Comparison of ENCODE assay signal across 8 cellular contexts in the genomic region with DNA sequence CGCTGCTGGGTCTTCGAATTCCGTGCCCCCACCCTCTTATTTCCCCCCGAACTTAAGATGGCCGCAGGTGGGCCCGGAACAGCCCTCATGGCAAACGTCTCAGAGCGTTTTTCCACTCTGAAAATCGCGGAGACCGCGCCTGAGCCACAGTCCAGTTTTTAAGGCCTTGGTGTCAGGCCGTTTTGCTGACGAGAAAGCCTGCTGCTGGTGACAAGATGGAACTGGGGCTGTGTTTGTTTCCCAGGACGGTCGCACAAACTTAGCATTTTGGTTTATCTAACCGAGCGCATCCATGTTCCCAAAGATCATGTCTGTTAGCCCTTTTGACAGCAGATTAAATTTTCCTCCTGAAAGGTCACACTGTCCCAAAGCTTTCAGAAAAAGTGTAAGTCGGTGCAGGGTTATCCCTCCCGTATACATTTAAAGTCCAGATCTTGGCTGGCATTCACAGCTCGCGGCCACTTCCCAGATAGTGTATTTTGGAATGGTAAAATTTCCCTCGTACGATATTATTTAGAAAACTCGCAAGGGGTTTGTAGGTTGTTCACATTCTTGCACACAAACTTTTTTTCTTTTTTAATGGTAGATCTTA. TPM values are rescaled to one million over a fixed set of nuclear protein-coding genes. Genes with fewer than 3 reads are reported as not detected.
DNase-seq lines count a peak whose midpoint lies in the region; ATAC-seq and TF ChIP-seq lines count a peak whose summit lies in the region.

No MANE protein-coding gene starts in this region.

- H3K36me3 ChIP-seq in hepatocyte (replicated peaks; ENCODE audit: insufficient read depth, low read depth) = no peaks in the 10 kb centered on the region

- H3K27ac Mint-ChIP-seq in activated naive CD4-positive, alpha-beta T cell treated with anti-CD3 and anti-CD28 coated beads, Interleukin-2, amount 10 ng/mL, durations not matched to agents 7 days and 5 days = peak overlapping the region; percentile 100
- H3K27ac Mint-ChIP-seq in activated naive CD8-positive, alpha-beta T cell treated with anti-CD3 and anti-CD28 coated beads for 36 hours = peak overlapping the region; percentile 98

- peaks cover 24% of the 10 kb centered on the region for H3K4me1 ChIP-seq in hepatocyte (ENCODE audit: insufficient read depth)

- no peaks in the 10 kb centered on the region for H3K27me3 ChIP-seq in hepatocyte

- no peaks in the 10 kb centered on the region for H3K9me3 ChIP-seq in hepatocyte (ENCODE audit: low read depth)

- H2AFZ ChIP-seq in hepatocyte = peak overlapping the region; percentile 80

- peak overlapping the region; percentile 100 for H3K27ac ChIP-seq in hepatocyte

- CTCF ChIA-PET in activated naive CD4-positive, alpha-beta T cell treated with anti-CD3 and anti-CD28 coated beads, Interleukin-2, amount 10 ng/mL, durations not matched to agents 7 days and 5 days (lab: Charles Lee) = no interaction called here

- peak; percentile 48 for ATAC-seq in HG02678 (IDR thresholded peaks at IDR 0.05; ENCODE audit: unreplicated experiment)

- WGBS in hepatocyte (ENCODE audit: low lambda C conversion rate, missing lambda C conversion rate) = 1% methylated on average over 25 of the region's 25 CpGs

- no peak for TF ChIP-seq CTCF in hepatocyte (IDR thresholded peaks at IDR 0.05; ENCODE audit: poor library complexity)

- no peaks in the 10 kb centered on the region for H3K9me2 ChIP-seq in hepatocyte (replicated peaks; ENCODE audit: insufficient read depth)

- no peaks in the 10 kb centered on the region for H3K9me3 Mint-ChIP-seq in activated naive CD4-positive, alpha-beta T cell treated with anti-CD3 and anti-CD28 coated beads, Interleukin-2, amount 10 ng/mL, durations not matched to agents 7 days and 5 days
- H3K9me3 Mint-ChIP-seq in activated naive CD8-positive, alpha-beta T cell treated with anti-CD3 and anti-CD28 coated beads for 36 hours = peaks cover 1% of the 10 kb centered on the region

- H3K27me3 Mint-ChIP-seq in activated naive CD4-positive, alpha-beta T cell treated with anti-CD3 and anti-CD28 coated beads, Interleukin-2, amount 10 ng/mL, durations not matched to agents 7 days and 5 days = peaks cover 4% of the 10 kb centered on the region
- no peaks in the 10 kb centered on the region for H3K27me3 Mint-ChIP-seq in activated naive CD8-positive, alpha-beta T cell treated with anti-CD3 and anti-CD28 coated beads for 36 hours

- peaks cover 21% of the 10 kb centered on the region for H3K36me3 Mint-ChIP-seq in activated naive CD4-positive, alpha-beta T cell treated with anti-CD3 and anti-CD28 coated beads, Interleukin-2, amount 10 ng/mL, durations not matched to agents 7 days and 5 days
- H3K36me3 Mint-ChIP-seq in activated naive CD8-positive, alpha-beta T cell treated with anti-CD3 and anti-CD28 coated beads for 36 hours = peaks cover 17% of the 10 kb centered on the region

- peaks cover 40% of the 10 kb centered on the region for H3K4me1 Mint-ChIP-seq in activated naive CD4-positive, alpha-beta T cell treated with anti-CD3 and anti-CD28 coated beads, Interleukin-2, amount 10 ng/mL, durations not matched to agents 7 days and 5 days
- H3K4me1 Mint-ChIP-seq in activated naive CD8-positive, alpha-beta T cell treated with anti-CD3 and anti-CD28 coated beads for 36 hours = peaks cover 43% of the 10 kb centered on the region

- peak overlapping the region; percentile 96 for H3K4me3 Mint-ChIP-seq in activated naive CD4-positive, alpha-beta T cell treated with anti-CD3 and anti-CD28 coated beads, Interleukin-2, amount 10 ng/mL, durations not matched to agents 7 days and 5 days
- peak overlapping the region; percentile 90 for H3K4me3 Mint-ChIP-seq in activated naive CD8-positive, alpha-beta T cell treated with anti-CD3 and anti-CD28 coated beads for 36 hours

- H4K20me1 ChIP-seq in hepatocyte (ENCODE audit: insufficient read depth, poor library complexity, severe bottlenecking) = peaks cover 31% of the 10 kb centered on the region

- H3K4me2 ChIP-seq in hepatocyte = peak overlapping the region; percentile 86

- peaks cover 52% of the 10 kb centered on the region for H3K79me2 ChIP-seq in hepatocyte

- H3K4me3 ChIP-seq in hepatocyte (peak overlapping the region; percentile 75), skeletal muscle cell (ENCODE audit: low read depth, low read length) (peak overlapping the region; percentile 81)

- DNase-seq in activated naive CD4-positive, alpha-beta T cell treated with anti-CD3 and anti-CD28 coated beads, Interleukin-2, amount 10 ng/mL, durations not matched to agents 7 days and 5 days = no peak
- no peak for DNase-seq in activated naive CD4-positive, alpha-beta T cell treated with Interleukin-2 at 50 U/mL for 16 hours
- DNase-seq in NCI-H1417 treated with DMSO at 0.1 percent for 48 hours (lab: John Stamatoyannopoulos, UW) (peak; percentile 45), hepatocyte (ENCODE audit: low spot score) (no peak), skeletal muscle cell (ENCODE audit: low read depth) (no peak)
- no peak for DNase-seq in activated naive CD8-positive, alpha-beta T cell treated with anti-CD3 and anti-CD28 coated beads for 36 hours
- no peak for DNase-seq in stimulated activated CD4-positive, alpha-beta T cell treated with anti-CD3 and anti-CD28 coated beads, Interleukin-2, amount 100 ng/mL, for 24 hours

RNA-seq across cellular contexts. Expression of a gene that starts 0.8 kb away (rescaled TPM):
- 10 to 100 TPM; 60.5 to 63.3 TPM for total RNA-seq in activated naive CD8-positive, alpha-beta T cell treated with anti-CD3 and anti-CD28 coated beads for 36 hours
- 67.8 and 91.9 TPM in 2 replicates for total RNA-seq in hepatocyte
- 54.1 and 60.3 TPM in 2 replicates for polyA plus RNA-seq in hepatocyte
